ENCODE assay signal across 10 cellular contexts in the genomic region with DNA sequence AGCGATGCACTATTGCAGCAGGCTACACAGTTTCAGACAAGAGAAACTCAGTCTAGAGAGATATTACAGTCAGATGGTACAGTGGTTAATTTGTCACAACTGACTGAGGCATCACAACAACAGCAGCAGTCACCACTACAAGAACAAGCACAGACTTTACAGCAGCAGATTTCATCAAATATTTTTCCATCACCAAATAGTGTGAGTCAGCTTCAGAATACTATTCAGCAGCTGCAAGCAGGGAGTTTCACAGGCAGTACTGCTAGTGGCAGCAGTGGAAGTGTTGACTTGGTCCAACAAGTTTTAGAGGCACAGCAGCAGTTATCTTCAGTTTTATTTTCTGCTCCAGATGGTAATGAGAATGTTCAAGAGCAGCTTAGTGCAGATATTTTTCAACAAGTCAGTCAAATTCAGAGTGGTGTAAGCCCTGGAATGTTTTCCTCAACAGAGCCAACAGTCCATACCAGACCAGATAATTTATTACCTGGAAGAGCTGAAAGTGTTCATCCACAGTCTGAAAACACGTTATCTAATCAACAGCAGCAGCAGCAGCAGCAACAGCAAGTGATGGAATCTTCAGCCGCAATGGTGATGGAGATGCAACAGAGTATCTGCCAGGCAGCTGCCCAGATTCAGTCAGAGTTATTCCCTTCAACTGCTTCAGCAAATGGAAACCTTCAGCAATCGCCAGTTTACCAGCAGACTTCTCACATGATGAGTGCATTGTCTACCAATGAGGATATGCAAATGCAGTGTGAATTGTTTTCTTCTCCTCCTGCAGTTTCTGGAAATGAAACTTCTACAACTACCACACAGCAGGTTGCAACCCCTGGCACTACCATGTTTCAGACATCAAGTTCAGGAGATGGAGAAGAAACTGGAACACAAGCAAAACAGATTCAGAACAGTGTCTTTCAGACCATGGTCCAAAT. TPM values are rescaled to one million over a fixed set of nuclear protein-coding genes. Genes with fewer than 3 reads are reported as not detected.
DNase-seq lines count a peak whose midpoint lies in the region; ATAC-seq and TF ChIP-seq lines count a peak whose summit lies in the region.
"Had no signal": no experiment of that assay in that cellular context is flagged by ENCODE, and none has a peak within 500 bp of the region (broad histone marks: within the 10 kb centered on the region; RNA-seq: fewer than 3 reads in every experiment).

No MANE protein-coding gene starts in this region.

- H3K79me2 ChIP-seq in mammary epithelial cell (ENCODE audit: insufficient read depth, low read length), result peaks cover 7% of the 10 kb centered on the region

- H3K27ac ChIP-seq in mammary epithelial cell (ENCODE audit: insufficient read depth, low read depth, low read length) (no peak overlapping the region), breast epithelium (peak overlapping the region in 1 of 2 donors; percentile 11), foreskin keratinocyte (no peak overlapping the region), substantia nigra (ENCODE audit: low read depth, low read length, poor library complexity, severe bottlenecking) (peak overlapping the region; percentile 7)
- no peak overlapping the region for H3K27ac ChIP-seq in CD4-positive, alpha-beta memory T cell (ENCODE audit: low read depth, low read length)

- H4K20me1 ChIP-seq in mammary epithelial cell (ENCODE audit: insufficient read depth, low read length), result no peaks in the 10 kb centered on the region

- peak overlapping the region; percentile 10 for H3K27ac Mint-ChIP-seq in T-helper 17 cell
- peak overlapping the region in 3 of 7 donors; percentile 12 to 35 (median 13) for H3K27ac Mint-ChIP-seq in CD4-positive, alpha-beta memory T cell
- H3K27ac Mint-ChIP-seq: CD14-positive monocyte had no signal

- H3K9me3 Mint-ChIP-seq in CD4-positive, alpha-beta memory T cell, result no peaks in the 10 kb centered on the region
- H3K9me3 Mint-ChIP-seq: CD14-positive monocyte had no signal

- H3K4me3 ChIP-seq in mammary epithelial cell (replicated peaks in 1 of 3; ENCODE audit: insufficient read depth in 1 of 3, low read depth in 2 of 3, low read length in 3 of 3), result no peak overlapping the region
- no peak overlapping the region for H3K4me3 ChIP-seq in breast epithelium
- no peak overlapping the region for H3K4me3 ChIP-seq in CD4-positive, alpha-beta memory T cell (ENCODE audit: low read length in 2 of 2)

- H3K4me1 Mint-ChIP-seq in T-helper 17 cell, result peaks cover 11% of the 10 kb centered on the region
- no peaks in the 10 kb centered on the region for H3K4me1 Mint-ChIP-seq in CD4-positive, alpha-beta memory T cell
- H3K4me1 Mint-ChIP-seq: CD14-positive monocyte had no signal

- ATAC-seq in T-helper 17 cell, result no peak
- peak; percentile 64 for ATAC-seq in foreskin keratinocyte

- H3K27me3 ChIP-seq in mammary epithelial cell (ENCODE audit: insufficient read depth, low read length) (no peaks in the 10 kb centered on the region), breast epithelium (no peaks in the 10 kb centered on the region), foreskin keratinocyte (no peaks in the 10 kb centered on the region)
- H3K27me3 ChIP-seq in CD4-positive, alpha-beta memory T cell (ENCODE audit: insufficient read depth, low read length), result no peaks in the 10 kb centered on the region

- no peak for TF ChIP-seq POLR2A in breast epithelium (IDR thresholded peaks at IDR 0.05)

- H3K9me3 ChIP-seq in mammary epithelial cell (replicated peaks; ENCODE audit: insufficient read depth, low read length) (no peaks in the 10 kb centered on the region), breast epithelium (no peaks in the 10 kb centered on the region), T-helper 17 cell (ENCODE audit: control insufficient read depth, low read length, poor library complexity, severe bottlenecking) (no peaks in the 10 kb centered on the region)
- H3K9me3 ChIP-seq in CD4-positive, alpha-beta memory T cell (ENCODE audit: control insufficient read depth in 1 of 2, low read length in 2 of 2), result no peaks in the 10 kb centered on the region

- no peak overlapping the region for H3K4me3 Mint-ChIP-seq in T-helper 17 cell
- H3K4me3 Mint-ChIP-seq in CD4-positive, alpha-beta memory T cell, result no peak overlapping the region
- H3K4me3 Mint-ChIP-seq: CD14-positive monocyte had no signal

- POLR2A ChIA-PET in CD4-positive, alpha-beta memory T cell (lab: Charles Lee; ENCODE audit: partially characterized antibody), result no interaction called here

- in situ Hi-C loops in mammary epithelial cell (cut with MboI; ENCODE audit: low sequenced_read_pairs in 2 of 2), result no loop called here

- H3K36me3 ChIP-seq in mammary epithelial cell (ENCODE audit: insufficient read depth, low read length), result peaks cover 38% of the 10 kb centered on the region
- H3K36me3 ChIP-seq in breast epithelium, result peaks cover 27% of the 10 kb centered on the region
- H3K36me3 ChIP-seq in CD4-positive, alpha-beta memory T cell (ENCODE audit: insufficient read depth, low read length), result peaks cover 52% of the 10 kb centered on the region

- no peak overlapping the region for H3K4me2 ChIP-seq in mammary epithelial cell (ENCODE audit: insufficient read depth, low read depth, low read length)

- DNase-seq in mammary epithelial cell (peak; percentile 81), breast epithelium (ENCODE audit: low spot score in 2 of 2) (no peak), T-helper 17 cell (no peak), foreskin keratinocyte (peak; percentile 65 to 77), substantia nigra (lab: John Stamatoyannopoulos, UW) (peak in 2 of 49 donors; percentile 5 to 47), GM10266 (ENCODE audit: extremely low spot score) (no peak), SHP77 treated with DMSO at 0.1 percent for 48 hours (lab: John Stamatoyannopoulos, UW) (no peak)
- DNase-seq in CD4-positive, alpha-beta memory T cell, result no peak
- DNase-seq: NCI-H526 had no signal

- intact Hi-C loops in mammary epithelial cell (cut with micrococcal nuclease) (no loop called here), breast epithelium (cut with DNase I; ENCODE audit: low total_unique reads) (no loop called here)
- intact Hi-C loops in CD4-positive, alpha-beta memory T cell (cut with micrococcal nuclease), result no loop called here

- H3K4me1 ChIP-seq in mammary epithelial cell (ENCODE audit: insufficient read depth, low read length) (no peaks in the 10 kb centered on the region), breast epithelium (no peaks in the 10 kb centered on the region), foreskin keratinocyte (no peaks in the 10 kb centered on the region)
- H3K4me1 ChIP-seq in CD4-positive, alpha-beta memory T cell (ENCODE audit: insufficient read depth, low read length), result no peaks in the 10 kb centered on the region

- dilution Hi-C loops in mammary epithelial cell (cut with HindIII; ENCODE audit: low sequenced_read_pairs), result no loop called here

- peaks cover 16% of the 10 kb centered on the region for H3K36me3 Mint-ChIP-seq in T-helper 17 cell (ENCODE audit: low read depth)
- peaks cover 38 to 63% of the 10 kb centered on the region in 2 donors for H3K36me3 Mint-ChIP-seq in CD4-positive, alpha-beta memory T cell

- no peaks in the 10 kb centered on the region for H3K27me3 Mint-ChIP-seq in T-helper 17 cell
- no peaks in the 10 kb centered on the region for H3K27me3 Mint-ChIP-seq in CD4-positive, alpha-beta memory T cell

- TF ChIP-seq CTCF in mammary epithelial cell (conservative IDR thresholded peaks at IDR 0.05 in 1 of 2, IDR thresholded peaks at IDR 0.05 in 1 of 2; ENCODE audit: extremely low read depth in 1 of 2, insufficient read depth in 1 of 2, low read depth in 1 of 2, low read length in 2 of 2), result no peak
- no peak for TF ChIP-seq CTCF in breast epithelium (IDR thresholded peaks at IDR 0.05)
- TF ChIP-seq CTCF in foreskin keratinocyte (conservative IDR thresholded peaks at IDR 0.05), result no peak
- TF ChIP-seq CTCF in GM10266 (IDR thresholded peaks at IDR 0.05; ENCODE audit: control insufficient read depth, insufficient read depth, low read depth, missing control alignments), result no peak

- CTCF ChIA-PET in mammary epithelial cell (lab: Charles Lee; ENCODE audit: low non-redundant PET), result no interaction called here
- CTCF ChIA-PET in CD4-positive, alpha-beta memory T cell (lab: Charles Lee; ENCODE audit: partially characterized antibody), result no interaction called here

- no TSS peak for BruUV-seq in mammary epithelial cell (replicated peaks; lab: Mats Ljungman, UMichigan)

- H3K9ac ChIP-seq in mammary epithelial cell (ENCODE audit: insufficient read depth, low read length), result no peak overlapping the region

- WGBS in mammary epithelial cell (ENCODE audit: low coverage, missing lambda C conversion rate), result 100% methylated on average over 4 of the region's 4 CpGs

- no peak overlapping the region for H2AFZ ChIP-seq in mammary epithelial cell (ENCODE audit: low read depth, low read length)

RNA-seq across cellular contexts. Expression of gene NQO1, which starts 34.1 kb away (rescaled TPM):
- total RNA-seq in mammary epithelial cell (100 to 1,000 TPM; 241 to 421 TPM), breast epithelium (100 to 1,000 TPM; 116 to 188 (median 133) TPM), T-helper 17 cell (1 to 10 TPM; 1.7 to 2.5 TPM), foreskin keratinocyte (137 and 164 TPM in 2 replicates)
- polyA plus RNA-seq in mammary epithelial cell (446 TPM), foreskin keratinocyte (154 and 183 TPM in 2 replicates)
- polyA minus RNA-seq in mammary epithelial cell, result 221 TPM
- 1 to 10 TPM; 4.8 to 5.9 TPM for total RNA-seq in CD4-positive, alpha-beta memory T cell
- polyA plus RNA-seq in CD4-positive, alpha-beta memory T cell, result 1 to 10 TPM; 5.5 to 8.6 TPM

Comparison
In these comparisons a context has a peak if more than half of its experiments do, and no peak if none do; other contexts are left out.
1. DNase-seq: peak in mammary epithelial cell (single experiment) and foreskin keratinocyte (2 of 2); none in breast epithelium (0 of 2), T-helper 17 cell (0 of 3), CD4-positive, alpha-beta memory T cell (0 of 5), GM10266 (single experiment) and SHP77 treated with DMSO at 0.1 percent for 48 hours (single experiment).
2. RNA of gene NQO1, which starts 34.1 kb away (total RNA-seq): 241 to 421 TPM in mammary epithelial cell, 137 to 164 TPM in foreskin keratinocyte and 116 to 188 TPM in breast epithelium; 4.8 to 5.9 TPM in CD4-positive, alpha-beta memory T cell and 1.7 to 2.5 TPM in T-helper 17 cell; every median in the first group is over 10 times any median in the second.